Comparison of ENCODE assay signal across 1 cellular context in the genomic region with DNA sequence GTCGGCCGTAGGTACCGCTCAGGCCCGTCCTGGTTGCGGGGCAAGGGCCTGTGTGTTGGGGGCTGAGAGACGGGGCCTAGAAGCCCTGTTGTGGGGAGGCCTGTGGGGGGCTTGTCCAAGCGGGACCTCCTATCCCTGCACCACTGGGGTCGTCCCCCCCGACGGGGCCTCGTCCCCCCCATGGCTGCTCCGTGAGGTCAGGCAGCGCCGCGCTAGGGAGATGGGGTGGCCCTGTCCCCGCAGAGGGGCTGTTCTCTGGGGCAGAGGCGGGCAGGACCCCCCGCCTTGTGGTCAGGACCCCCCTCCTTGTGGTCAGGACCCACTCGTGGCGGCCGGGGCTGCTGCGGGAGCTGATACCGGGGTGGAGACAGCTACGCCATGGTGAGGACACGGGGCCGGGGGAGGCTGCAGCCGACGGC.
TF ChIP-seq lines count a peak whose summit lies in the region.

No MANE protein-coding gene starts in this region.

TF ChIP-seq in GM23338, 12 proteins besides CTCF, POLR2A, EP300 and RAD21 (continued from another document):
- TF ChIP-seq, protein P1, sequence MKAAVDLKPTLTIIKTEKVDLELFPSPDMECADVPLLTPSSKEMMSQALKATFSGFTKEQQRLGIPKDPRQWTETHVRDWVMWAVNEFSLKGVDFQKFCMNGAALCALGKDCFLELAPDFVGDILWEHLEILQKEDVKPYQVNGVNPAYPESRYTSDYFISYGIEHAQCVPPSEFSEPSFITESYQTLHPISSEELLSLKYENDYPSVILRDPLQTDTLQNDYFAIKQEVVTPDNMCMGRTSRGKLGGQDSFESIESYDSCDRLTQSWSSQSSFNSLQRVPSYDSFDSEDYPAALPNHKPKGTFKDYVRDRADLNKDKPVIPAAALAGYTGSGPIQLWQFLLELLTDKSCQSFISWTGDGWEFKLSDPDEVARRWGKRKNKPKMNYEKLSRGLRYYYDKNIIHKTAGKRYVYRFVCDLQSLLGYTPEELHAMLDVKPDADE (IDR thresholded peaks at IDR 0.05): no peak
- no peak for TF ChIP-seq POLR2AphosphoS5 (IDR thresholded peaks at IDR 0.05; ENCODE audit: low read depth)
- TF ChIP-seq, protein P2, sequence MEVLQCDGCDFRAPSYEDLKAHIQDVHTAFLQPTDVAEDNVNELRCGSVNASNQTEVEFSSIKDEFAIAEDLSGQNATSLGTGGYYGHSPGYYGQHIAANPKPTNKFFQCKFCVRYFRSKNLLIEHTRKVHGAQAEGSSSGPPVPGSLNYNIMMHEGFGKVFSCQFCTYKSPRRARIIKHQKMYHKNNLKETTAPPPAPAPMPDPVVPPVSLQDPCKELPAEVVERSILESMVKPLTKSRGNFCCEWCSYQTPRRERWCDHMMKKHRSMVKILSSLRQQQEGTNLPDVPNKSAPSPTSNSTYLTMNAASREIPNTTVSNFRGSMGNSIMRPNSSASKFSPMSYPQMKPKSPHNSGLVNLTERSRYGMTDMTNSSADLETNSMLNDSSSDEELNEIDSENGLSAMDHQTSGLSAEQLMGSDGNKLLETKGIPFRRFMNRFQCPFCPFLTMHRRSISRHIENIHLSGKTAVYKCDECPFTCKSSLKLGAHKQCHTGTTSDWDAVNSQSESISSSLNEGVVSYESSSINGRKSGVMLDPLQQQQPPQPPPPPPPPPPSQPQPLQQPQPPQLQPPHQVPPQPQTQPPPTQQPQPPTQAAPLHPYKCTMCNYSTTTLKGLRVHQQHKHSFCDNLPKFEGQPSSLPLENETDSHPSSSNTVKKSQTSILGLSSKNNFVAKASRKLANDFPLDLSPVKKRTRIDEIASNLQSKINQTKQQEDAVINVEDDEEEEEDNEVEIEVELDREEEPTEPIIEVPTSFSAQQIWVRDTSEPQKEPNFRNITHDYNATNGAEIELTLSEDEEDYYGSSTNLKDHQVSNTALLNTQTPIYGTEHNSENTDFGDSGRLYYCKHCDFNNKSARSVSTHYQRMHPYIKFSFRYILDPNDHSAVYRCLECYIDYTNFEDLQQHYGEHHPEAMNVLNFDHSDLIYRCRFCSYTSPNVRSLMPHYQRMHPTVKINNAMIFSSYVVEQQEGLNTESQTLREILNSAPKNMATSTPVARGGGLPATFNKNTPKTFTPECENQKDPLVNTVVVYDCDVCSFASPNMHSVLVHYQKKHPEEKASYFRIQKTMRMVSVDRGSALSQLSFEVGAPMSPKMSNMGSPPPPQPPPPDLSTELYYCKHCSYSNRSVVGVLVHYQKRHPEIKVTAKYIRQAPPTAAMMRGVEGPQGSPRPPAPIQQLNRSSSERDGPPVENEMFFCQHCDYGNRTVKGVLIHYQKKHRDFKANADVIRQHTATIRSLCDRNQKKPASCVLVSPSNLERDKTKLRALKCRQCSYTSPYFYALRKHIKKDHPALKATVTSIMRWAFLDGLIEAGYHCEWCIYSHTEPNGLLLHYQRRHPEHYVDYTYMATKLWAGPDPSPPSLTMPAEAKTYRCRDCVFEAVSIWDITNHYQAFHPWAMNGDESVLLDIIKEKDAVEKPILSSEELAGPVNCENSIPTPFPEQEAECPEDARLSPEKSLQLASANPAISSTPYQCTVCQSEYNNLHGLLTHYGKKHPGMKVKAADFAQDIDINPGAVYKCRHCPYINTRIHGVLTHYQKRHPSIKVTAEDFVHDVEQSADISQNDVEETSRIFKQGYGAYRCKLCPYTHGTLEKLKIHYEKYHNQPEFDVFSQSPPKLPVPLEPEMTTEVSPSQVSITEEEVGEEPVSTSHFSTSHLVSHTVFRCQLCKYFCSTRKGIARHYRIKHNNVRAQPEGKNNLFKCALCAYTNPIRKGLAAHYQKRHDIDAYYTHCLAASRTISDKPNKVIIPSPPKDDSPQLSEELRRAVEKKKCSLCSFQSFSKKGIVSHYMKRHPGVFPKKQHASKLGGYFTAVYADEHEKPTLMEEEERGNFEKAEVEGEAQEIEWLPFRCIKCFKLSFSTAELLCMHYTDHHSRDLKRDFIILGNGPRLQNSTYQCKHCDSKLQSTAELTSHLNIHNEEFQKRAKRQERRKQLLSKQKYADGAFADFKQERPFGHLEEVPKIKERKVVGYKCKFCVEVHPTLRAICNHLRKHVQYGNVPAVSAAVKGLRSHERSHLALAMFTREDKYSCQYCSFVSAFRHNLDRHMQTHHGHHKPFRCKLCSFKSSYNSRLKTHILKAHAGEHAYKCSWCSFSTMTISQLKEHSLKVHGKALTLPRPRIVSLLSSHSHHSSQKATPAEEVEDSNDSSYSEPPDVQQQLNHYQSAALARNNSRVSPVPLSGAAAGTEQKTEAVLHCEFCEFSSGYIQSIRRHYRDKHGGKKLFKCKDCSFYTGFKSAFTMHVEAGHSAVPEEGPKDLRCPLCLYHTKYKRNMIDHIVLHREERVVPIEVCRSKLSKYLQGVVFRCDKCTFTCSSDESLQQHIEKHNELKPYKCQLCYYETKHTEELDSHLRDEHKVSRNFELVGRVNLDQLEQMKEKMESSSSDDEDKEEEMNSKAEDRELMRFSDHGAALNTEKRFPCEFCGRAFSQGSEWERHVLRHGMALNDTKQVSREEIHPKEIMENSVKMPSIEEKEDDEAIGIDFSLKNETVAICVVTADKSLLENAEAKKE (CRISPR knock-in tag; IDR thresholded peaks at IDR 0.05): no peak
